In the genomic region with DNA sequence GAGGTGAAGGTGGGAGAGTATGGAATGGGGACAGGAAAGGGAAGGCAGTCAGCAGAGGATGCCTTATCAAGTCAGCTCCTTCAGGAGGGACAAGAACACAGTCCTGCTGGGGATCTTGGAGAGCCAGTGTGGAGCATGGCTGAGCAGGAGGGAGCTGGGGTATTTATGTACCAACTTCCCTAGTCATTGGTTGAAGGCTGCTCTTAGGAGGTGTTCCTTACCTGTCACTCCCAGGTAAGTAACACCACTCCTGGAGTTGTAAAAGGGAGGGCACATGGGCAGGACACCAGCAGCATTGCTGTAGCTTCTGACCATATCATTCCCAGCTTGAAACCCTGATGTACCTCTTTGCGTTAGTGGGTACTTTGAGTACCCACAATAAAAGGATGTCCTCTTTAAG, we compare ENCODE assay signal across 26 cellular contexts. TPM values are rescaled to one million over a fixed set of nuclear protein-coding genes. Genes with fewer than 3 reads are reported as not detected.
"Had no signal": no experiment of that assay in that cellular context is flagged by ENCODE, and none has a peak within 500 bp of the region (broad histone marks: within the 10 kb centered on the region; RNA-seq: fewer than 3 reads in every experiment).

No MANE protein-coding gene starts in this region.

- FAIRE-seq: keratinocyte, TTC549 had no signal

- DNase-seq: activated CD4-positive, alpha-beta T cell treated with anti-CD3 and anti-CD28 coated beads for 1 hour; activated CD4-positive, alpha-beta T cell treated with anti-CD3 and anti-CD28 coated beads, Interleukin-2, amount 10 ng/mL, durations not matched to agents 7 days and 5 days; activated CD8-positive, alpha-beta T cell treated with anti-CD3 and anti-CD28 coated beads for 36 hours; activated naive CD4-positive, alpha-beta T cell; activated T-cell treated with anti-CD3 and anti-CD28 coated beads, Interleukin-2, amount 50 U/mL, for 4 hours; esophagus squamous epithelium; foreskin melanocyte; left cardiac atrium; naive thymus-derived CD4-positive, alpha-beta T cell; occipital lobe; psoas muscle; stimulated activated CD4-positive, alpha-beta T cell treated with anti-CD3 and anti-CD28 coated beads, Interleukin-15, amount 100 ng/mL, for 24 hours; stimulated activated CD4-positive, alpha-beta T cell treated with anti-CD3 and anti-CD28 coated beads, Interleukin-2, amount 100 ng/mL, for 24 hours; stimulated activated naive B cell treated with anti-CD40 and anti-IgM and Interleukin-4, amounts not matched to agents 10 μg/mL and 1 μg/mL and 100 μg/mL, for 72 hours; T-helper 9 cell; testis; transverse colon had no signal

- H3K79me2 ChIP-seq: parathyroid adenoma had no signal

- H3K27me3 Mint-ChIP-seq: activated CD4-positive, alpha-beta T cell treated with anti-CD3 and anti-CD28 coated beads, Interleukin-2, amount 10 ng/mL, durations not matched to agents 7 days and 5 days; activated CD8-positive, alpha-beta T cell treated with anti-CD3 and anti-CD28 coated beads for 36 hours; central memory CD8-positive, alpha-beta T cell; dendritic cell treated with granulocyte-macrophage colony-stimulating factor and Interleukin-4, amounts not matched to agents 40 ng/mL and 50 ng/mL, for 4 days; naive thymus-derived CD4-positive, alpha-beta T cell; stimulated activated naive B cell treated with anti-CD40 and anti-IgM and Interleukin-4, amounts not matched to agents 10 μg/mL and 1 μg/mL and 100 μg/mL, for 72 hours had no signal

- H3K4me1 ChIP-seq: parathyroid adenoma, testis had no signal

- H3K27me3 ChIP-seq: esophagus squamous epithelium, testis, transverse colon had no signal

- H3K36me3 Mint-ChIP-seq: activated naive CD4-positive, alpha-beta T cell treated with anti-CD3 and anti-CD28 coated beads, Interleukin-2, amount 50 U/mL, for 72 hours had no signal

- H2AFZ ChIP-seq: parathyroid adenoma had no signal

- H3K4me1 Mint-ChIP-seq: activated CD4-positive, alpha-beta T cell treated with anti-CD3 and anti-CD28 coated beads, Interleukin-2, amount 10 ng/mL, durations not matched to agents 7 days and 5 days had no signal

- H3K9ac ChIP-seq: parathyroid adenoma had no signal

- H3K4me3 ChIP-seq: esophagus squamous epithelium, psoas muscle, testis, transverse colon had no signal

- ATAC-seq: activated CD8-positive, alpha-beta T cell treated with anti-CD3 and anti-CD28 coated beads for 36 hours; activated naive CD4-positive, alpha-beta T cell treated with anti-CD3 and anti-CD28 coated beads, Interleukin-2, amount 50 U/mL, for 72 hours; activated T-cell treated with anti-CD3 and anti-CD28 coated beads, Interleukin-2, amount 50 U/mL, for 4 hours; left cardiac atrium; naive thymus-derived CD4-positive, alpha-beta T cell; psoas muscle; stimulated activated naive B cell treated with anti-CD40 and anti-IgM and Interleukin-4, amounts not matched to agents 10 μg/mL and 1 μg/mL and 100 μg/mL, for 72 hours had no signal

- H3K9me3 Mint-ChIP-seq: activated CD4-positive, alpha-beta T cell treated with anti-CD3 and anti-CD28 coated beads, Interleukin-2, amount 10 ng/mL, durations not matched to agents 7 days and 5 days; activated CD8-positive, alpha-beta T cell treated with anti-CD3 and anti-CD28 coated beads for 36 hours; activated naive CD4-positive, alpha-beta T cell treated with anti-CD3 and anti-CD28 coated beads, Interleukin-2, amount 50 U/mL, for 72 hours; activated T-cell treated with anti-CD3 and anti-CD28 coated beads, Interleukin-2, amount 50 U/mL, for 4 hours; central memory CD8-positive, alpha-beta T cell; dendritic cell treated with granulocyte-macrophage colony-stimulating factor and Interleukin-4, amounts not matched to agents 40 ng/mL and 50 ng/mL, for 4 days; mesothelial cell of epicardium; naive thymus-derived CD4-positive, alpha-beta T cell; stimulated activated naive B cell treated with anti-CD40 and anti-IgM and Interleukin-4, amounts not matched to agents 10 μg/mL and 1 μg/mL and 100 μg/mL, for 72 hours; T-helper 1 cell treated with Interleukin-12 subunit alpha and Interleukin-12 subunit beta and Interleukin-4 antibody, amounts not matched to agents 30 μg/mL and 1 μg/mL, for 36 hours had no signal

- H3K27ac Mint-ChIP-seq: activated CD4-positive, alpha-beta T cell treated with anti-CD3 and anti-CD28 coated beads, Interleukin-2, amount 10 ng/mL, durations not matched to agents 7 days and 5 days; activated CD8-positive, alpha-beta T cell treated with anti-CD3 and anti-CD28 coated beads for 36 hours; dendritic cell treated with granulocyte-macrophage colony-stimulating factor and Interleukin-4, amounts not matched to agents 40 ng/mL and 50 ng/mL, for 4 days; mesothelial cell of epicardium; naive thymus-derived CD4-positive, alpha-beta T cell; stimulated activated naive B cell treated with anti-CD40 and anti-IgM and Interleukin-4, amounts not matched to agents 10 μg/mL and 1 μg/mL and 100 μg/mL, for 72 hours; T-helper 1 cell treated with Interleukin-12 subunit alpha and Interleukin-12 subunit beta and Interleukin-4 antibody, amounts not matched to agents 30 μg/mL and 1 μg/mL, for 36 hours had no signal

- H3K9me3 ChIP-seq: esophagus squamous epithelium, psoas muscle, testis, transverse colon had no signal

- H3K4me3 Mint-ChIP-seq: activated CD4-positive, alpha-beta T cell treated with anti-CD3 and anti-CD28 coated beads, Interleukin-2, amount 10 ng/mL, durations not matched to agents 7 days and 5 days; activated CD8-positive, alpha-beta T cell treated with anti-CD3 and anti-CD28 coated beads for 36 hours; activated T-cell treated with anti-CD3 and anti-CD28 coated beads, Interleukin-2, amount 50 U/mL, for 4 hours; central memory CD8-positive, alpha-beta T cell; dendritic cell treated with granulocyte-macrophage colony-stimulating factor and Interleukin-4, amounts not matched to agents 40 ng/mL and 50 ng/mL, for 4 days; mesothelial cell of epicardium; naive thymus-derived CD4-positive, alpha-beta T cell; stimulated activated naive B cell treated with anti-CD40 and anti-IgM and Interleukin-4, amounts not matched to agents 10 μg/mL and 1 μg/mL and 100 μg/mL, for 72 hours; T-helper 1 cell treated with Interleukin-12 subunit alpha and Interleukin-12 subunit beta and Interleukin-4 antibody, amounts not matched to agents 30 μg/mL and 1 μg/mL, for 36 hours had no signal

- H3K27ac ChIP-seq: esophagus squamous epithelium, parathyroid adenoma, psoas muscle, testis had no signal

- H3K36me3 ChIP-seq: transverse colon had no signal

RNA-seq across cellular contexts. Expression of a gene that starts 47.9 kb away (rescaled TPM):
- total RNA-seq: bronchial epithelial cell had no signal
